ENCODE assay signal across 8 cellular contexts in genomic region chr2:200585340-200585729, GRCh38. TPM values are rescaled to one million over a fixed set of nuclear protein-coding genes. Genes with fewer than 3 reads are reported as not detected.
DNase-seq lines count a peak whose midpoint lies in the region; ATAC-seq lines count a peak whose summit lies in the region.

No MANE protein-coding gene starts in this region.

- H3K27ac ChIP-seq in GM23248 = no peak overlapping the region
- H3K27ac ChIP-seq in skeletal muscle tissue (ENCODE audit: low read depth, low read length) = no peak overlapping the region

- H3K9me3 Mint-ChIP-seq in activated naive CD8-positive, alpha-beta T cell treated with anti-CD3 and anti-CD28 coated beads for 36 hours = no peaks in the 10 kb centered on the region
- peaks cover 0 to under 1% (median 0%) of the 10 kb centered on the region in 6 donors for H3K9me3 Mint-ChIP-seq in immature natural killer cell

- no peaks in the 10 kb centered on the region for H3K27me3 ChIP-seq in GM23248 (replicated peaks; ENCODE audit: insufficient read depth)
- H3K27me3 ChIP-seq in skeletal muscle tissue (ENCODE audit: control insufficient read depth in 3 of 3, insufficient read depth in 3 of 3, low read length in 3 of 3) = no peaks in the 10 kb centered on the region

- H3K36me3 Mint-ChIP-seq in activated naive CD8-positive, alpha-beta T cell treated with anti-CD3 and anti-CD28 coated beads for 36 hours = peaks cover 2% of the 10 kb centered on the region
- H3K36me3 Mint-ChIP-seq in immature natural killer cell = peaks cover 0 to 13% (median 8%) of the 10 kb centered on the region in 3 donors

- no peak overlapping the region for H3K27ac Mint-ChIP-seq in activated naive CD8-positive, alpha-beta T cell treated with anti-CD3 and anti-CD28 coated beads for 36 hours
- H3K27ac Mint-ChIP-seq in immature natural killer cell = no peak overlapping the region

- H3K9me2 ChIP-seq in GM23248 (ENCODE audit: insufficient read depth) = no peaks in the 10 kb centered on the region

- H3K9me3 ChIP-seq in GM23248 (ENCODE audit: low read depth) (no peaks in the 10 kb centered on the region), skeletal muscle tissue (ENCODE audit: control insufficient read depth in 3 of 3, low read length in 3 of 3) (no peaks in the 10 kb centered on the region)

- peak overlapping the region; percentile 82 for H3K4me2 ChIP-seq in GM23248 (ENCODE audit: unreplicated experiment)

- H3K27me3 Mint-ChIP-seq in activated naive CD8-positive, alpha-beta T cell treated with anti-CD3 and anti-CD28 coated beads for 36 hours = peaks cover 10% of the 10 kb centered on the region
- H3K27me3 Mint-ChIP-seq in immature natural killer cell (ENCODE audit: low read depth in 3 of 3) = peaks cover 0 to 7% (median 5%) of the 10 kb centered on the region in 3 donors

- H3K36me3 ChIP-seq in GM23248 (ENCODE audit: low read depth) = no peaks in the 10 kb centered on the region
- H3K36me3 ChIP-seq in skeletal muscle tissue (ENCODE audit: control insufficient read depth in 3 of 3, insufficient read depth in 3 of 3, low read length in 3 of 3) = no peaks in the 10 kb centered on the region

- H3K4me1 Mint-ChIP-seq in activated naive CD8-positive, alpha-beta T cell treated with anti-CD3 and anti-CD28 coated beads for 36 hours = peaks cover 11% of the 10 kb centered on the region
- H3K4me1 Mint-ChIP-seq in immature natural killer cell = peaks cover 10 to 11% of the 10 kb centered on the region in 2 donors

- in situ Hi-C loops in GM23248 (cut with MboI) = no loop called here

- H3K9ac ChIP-seq in GM23248 (peak overlapping the region; percentile 65), skeletal muscle tissue (ENCODE audit: low read depth in 1 of 3, low read length in 3 of 3) (peak overlapping the region in 2 of 3 donors; percentile 59 to 72)

- peak overlapping the region; percentile 75 for H3K4me3 ChIP-seq in GM23248
- H3K4me3 ChIP-seq in skeletal muscle tissue (ENCODE audit: low read length in 3 of 3) = peak overlapping the region; percentile 49 to 79 (median 78)

- no peak for DNase-seq in GM23248
- no peak for DNase-seq in activated naive CD8-positive, alpha-beta T cell treated with anti-CD3 and anti-CD28 coated beads for 36 hours
- no peak for DNase-seq in immature natural killer cell
- DNase-seq in activated effector memory CD4-positive, alpha-beta T cell treated with Interleukin-2 at 50 U/mL for 16 hours = no peak
- no peak for DNase-seq in stimulated activated CD4-positive, alpha-beta T cell treated with anti-CD3 and anti-CD28 coated beads, Interleukin-1b, Interleukin-23, amount 100 ng/mL, for 48 hours
- no peak for DNase-seq in NCI-H1436 (lab: John Stamatoyannopoulos, UW)

- no peaks in the 10 kb centered on the region for H3K79me2 ChIP-seq in GM23248 (ENCODE audit: insufficient read depth)

- H3K4me1 ChIP-seq in GM23248 (ENCODE audit: insufficient read depth) (peaks cover 14% of the 10 kb centered on the region; the same call in 1 of the 2 replicates), skeletal muscle tissue (ENCODE audit: control insufficient read depth in 3 of 3, insufficient read depth in 3 of 3, low read length in 3 of 3) (peaks cover 10 to 11% (median 10%) of the 10 kb centered on the region in 3 donors)

- H2AFZ ChIP-seq in GM23248 = peak overlapping the region; percentile 89

- H3F3A ChIP-seq in GM23248 (ENCODE audit: insufficient read depth) = peaks cover 22% of the 10 kb centered on the region; the same call in 1 of the 2 replicates

- no peaks in the 10 kb centered on the region for H4K20me1 ChIP-seq in GM23248 (ENCODE audit: insufficient read depth)

- peak overlapping the region; percentile 67 for H3K4me3 Mint-ChIP-seq in activated naive CD8-positive, alpha-beta T cell treated with anti-CD3 and anti-CD28 coated beads for 36 hours
- peak overlapping the region; percentile 71 to 80 (median 78) for H3K4me3 Mint-ChIP-seq in immature natural killer cell

- 0 to 3% methylated on average over 2 of the region's 2 CpGs for WGBS in GM23248 (ENCODE audit: low coverage in 1 of 2, low lambda C conversion rate in 2 of 2, missing lambda C conversion rate in 2 of 2), 2 experiments

- no peak for ATAC-seq in HG02981 (IDR thresholded peaks at IDR 0.05; ENCODE audit: unreplicated experiment)

RNA-seq across cellular contexts. Expression of gene AOX1, which starts 0.5 kb away (rescaled TPM):
- total RNA-seq in GM23248 (2014; rRNA removed; shearing (Covaris generic)) = 46.0 and 47.9 TPM in 2 replicates
- 18.9 and 20.5 TPM in 2 replicates for polyA plus RNA-seq in GM23248 (2016; fragmentation: Nextera tagmentation; extraction: Ambion mirVana)
- total RNA-seq in activated naive CD8-positive, alpha-beta T cell treated with anti-CD3 and anti-CD28 coated beads for 36 hours = under 1 TPM in 1 of 2 experiments, not detected in 1; 0.19 TPM
- polyA plus RNA-seq in immature natural killer cell = not detected
- 2.1 TPM for total RNA-seq in skeletal muscle tissue

RNA-seq across cellular contexts. Expression of gene SGO2, which starts 59.3 kb away (rescaled TPM):
- 6.2 and 6.3 TPM in 2 replicates for total RNA-seq in GM23248 (2014; rRNA removed; shearing (Covaris generic))
- polyA plus RNA-seq in GM23248 (2016; fragmentation: Nextera tagmentation; extraction: Ambion mirVana) (11.7 and 14.5 TPM in 2 replicates), immature natural killer cell (1 to 10 TPM; 3.4 to 6.1 (median 4.3) TPM)
- total RNA-seq in activated naive CD8-positive, alpha-beta T cell treated with anti-CD3 and anti-CD28 coated beads for 36 hours = 10 to 100 TPM; 36.9 to 37.6 TPM
- 1.0 TPM for total RNA-seq in skeletal muscle tissue

Comparison
In these comparisons a context has a peak if more than half of its experiments do, and no peak if none do; other contexts are left out.
1. RNA of gene AOX1, which starts 0.5 kb away (total RNA-seq): 46.0 to 47.9 TPM in GM23248; 2.1 TPM in skeletal muscle tissue (single experiment) and 0.19 TPM in activated naive CD8-positive, alpha-beta T cell treated with anti-CD3 and anti-CD28 coated beads for 36 hours; every median in the first group is over 10 times any median in the second.